8 cellular contexts compared by ENCODE assay signal in the genomic region with DNA sequence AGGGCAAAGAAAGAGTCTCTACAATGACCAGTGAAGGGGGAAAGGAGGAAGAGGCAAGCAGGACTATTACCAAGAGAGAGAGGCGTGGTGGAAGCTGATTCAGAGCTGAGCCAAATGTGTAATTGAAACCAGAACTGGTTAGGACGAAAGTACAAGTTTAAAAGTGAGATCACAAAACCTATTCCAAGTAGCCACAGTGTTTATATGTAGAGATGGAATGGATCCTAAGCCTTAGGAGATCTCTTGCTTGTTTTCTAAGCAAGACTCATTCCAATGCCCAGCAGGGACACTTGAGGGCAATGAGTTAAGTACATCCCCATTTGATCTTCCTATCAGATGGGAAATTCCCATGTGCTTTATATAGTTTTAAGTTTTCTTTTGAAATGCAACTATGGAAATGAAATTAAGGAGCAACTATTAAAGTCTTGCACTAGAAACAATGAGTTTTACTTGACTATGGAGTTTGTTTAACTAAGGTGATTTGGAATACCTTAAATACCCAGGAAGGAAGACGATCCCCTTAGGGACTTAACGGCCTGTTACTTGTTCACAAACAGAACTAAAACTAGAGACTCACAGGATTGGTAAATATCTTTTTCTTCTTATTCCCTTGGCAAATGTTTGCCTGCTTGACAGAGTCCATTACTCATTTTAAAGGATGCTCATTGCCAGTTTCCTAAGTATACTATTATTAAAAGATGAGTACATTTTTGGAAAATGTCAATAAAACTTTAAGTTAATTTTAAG. TPM values are rescaled to one million over a fixed set of nuclear protein-coding genes. Genes with fewer than 3 reads are reported as not detected.
A peak's percentile ranks its signal among the peaks of the same experiment; 100 is the strongest.
DNase-seq lines count a peak whose midpoint lies in the region; ATAC-seq and TF ChIP-seq lines count a peak whose summit lies in the region.

No MANE protein-coding gene starts in this region.

- ATAC-seq in left cardiac atrium (peak; percentile 50 to 76), HG02973 (IDR thresholded peaks at IDR 0.05; ENCODE audit: unreplicated experiment) (peak; percentile 94)
- peak; percentile 95 for ATAC-seq in activated T-helper 17 cell treated with anti-CD3 and anti-CD28 coated beads, Interleukin-2, amount 50 U/mL, for 72 hours (replicated peaks)
- peak; percentile 88 to 93 for ATAC-seq in stimulated activated naive B cell treated with anti-CD40 and anti-IgM and Interleukin-4, amounts not matched to agents 10 μg/mL and 1 μg/mL and 100 μg/mL, for 72 hours (replicated peaks)

- H3K9me3 ChIP-seq in left ventricle myocardium inferior (replicated peaks) (no peaks in the 10 kb centered on the region), colonic mucosa (no peaks in the 10 kb centered on the region)

- H3K36me3 ChIP-seq in left ventricle myocardium inferior (no peaks in the 10 kb centered on the region), colonic mucosa (no peaks in the 10 kb centered on the region)

- H3K4me3 Mint-ChIP-seq in activated T-helper 17 cell treated with anti-CD3 and anti-CD28 coated beads, Interleukin-2, amount 50 U/mL, for 72 hours, result no peak overlapping the region
- peak overlapping the region; percentile 64 to 67 for H3K4me3 Mint-ChIP-seq in stimulated activated naive B cell treated with anti-CD40 and anti-IgM and Interleukin-4, amounts not matched to agents 10 μg/mL and 1 μg/mL and 100 μg/mL, for 72 hours

- H3K27me3 ChIP-seq in left ventricle myocardium inferior (ENCODE audit: low read depth) (no peaks in the 10 kb centered on the region), colonic mucosa (no peaks in the 10 kb centered on the region)

- TF ChIP-seq CTCF in left ventricle myocardium inferior (IDR thresholded peaks at IDR 0.05; ENCODE audit: borderline replicate concordance), result no peak
- TF ChIP-seq CTCF in colonic mucosa (IDR thresholded peaks at IDR 0.05), result no peak

- H3K4me3 ChIP-seq in left ventricle myocardium inferior (no peak overlapping the region), colonic mucosa (no peak overlapping the region)

- intact Hi-C loops in left cardiac atrium (cut with DNase I), result no loop called here
- intact Hi-C loops in left ventricle myocardium inferior (cut with micrococcal nuclease), result no loop called here
- intact Hi-C loops in colonic mucosa (cut with DNase I), result no loop called here

- no peak overlapping the region for H3K9ac ChIP-seq in colonic mucosa (ENCODE audit: low read depth in 2 of 2, low read length in 2 of 2)

- no peaks in the 10 kb centered on the region for H3K4me1 Mint-ChIP-seq in activated T-helper 17 cell treated with anti-CD3 and anti-CD28 coated beads, Interleukin-2, amount 50 U/mL, for 72 hours
- peaks cover 49 to 65% of the 10 kb centered on the region in 2 donors for H3K4me1 Mint-ChIP-seq in stimulated activated naive B cell treated with anti-CD40 and anti-IgM and Interleukin-4, amounts not matched to agents 10 μg/mL and 1 μg/mL and 100 μg/mL, for 72 hours

- H3K27me3 Mint-ChIP-seq in activated T-helper 17 cell treated with anti-CD3 and anti-CD28 coated beads, Interleukin-2, amount 50 U/mL, for 72 hours, result peaks cover 19% of the 10 kb centered on the region
- no peaks in the 10 kb centered on the region for H3K27me3 Mint-ChIP-seq in stimulated activated naive B cell treated with anti-CD40 and anti-IgM and Interleukin-4, amounts not matched to agents 10 μg/mL and 1 μg/mL and 100 μg/mL, for 72 hours

- no peak for DNase-seq in left cardiac atrium
- no peak for DNase-seq in left ventricle myocardium inferior
- peak; percentile 39 for DNase-seq in stimulated activated naive B cell treated with anti-CD40 and anti-IgM and Interleukin-4, amounts not matched to agents 10 μg/mL and 1 μg/mL and 100 μg/mL, for 72 hours
- DNase-seq in NCI-H146 treated with DMSO at 0.1 percent for 48 hours (lab: John Stamatoyannopoulos, UW; ENCODE audit: unreplicated experiment), result no peak
- DNase-seq in T-helper 9 cell, result no peak
- no peak for DNase-seq in colonic mucosa

- H3K27ac ChIP-seq in left ventricle myocardium inferior (replicated peaks) (no peak overlapping the region), colonic mucosa (no peak overlapping the region)

- no peaks in the 10 kb centered on the region for H3K36me3 Mint-ChIP-seq in activated T-helper 17 cell treated with anti-CD3 and anti-CD28 coated beads, Interleukin-2, amount 50 U/mL, for 72 hours (ENCODE audit: low read depth)
- H3K36me3 Mint-ChIP-seq in stimulated activated naive B cell treated with anti-CD40 and anti-IgM and Interleukin-4, amounts not matched to agents 10 μg/mL and 1 μg/mL and 100 μg/mL, for 72 hours, result peaks cover 10 to 11% of the 10 kb centered on the region in 2 donors

- H3K9me3 Mint-ChIP-seq in activated T-helper 17 cell treated with anti-CD3 and anti-CD28 coated beads, Interleukin-2, amount 50 U/mL, for 72 hours, result no peaks in the 10 kb centered on the region
- peaks cover 14 to 15% of the 10 kb centered on the region in 2 donors for H3K9me3 Mint-ChIP-seq in stimulated activated naive B cell treated with anti-CD40 and anti-IgM and Interleukin-4, amounts not matched to agents 10 μg/mL and 1 μg/mL and 100 μg/mL, for 72 hours

- H3K4me1 ChIP-seq in left ventricle myocardium inferior (no peaks in the 10 kb centered on the region), colonic mucosa (no peaks in the 10 kb centered on the region)

- no peak overlapping the region for H3K27ac Mint-ChIP-seq in activated T-helper 17 cell treated with anti-CD3 and anti-CD28 coated beads, Interleukin-2, amount 50 U/mL, for 72 hours
- peak overlapping the region; percentile 79 for H3K27ac Mint-ChIP-seq in stimulated activated naive B cell treated with anti-CD40 and anti-IgM and Interleukin-4, amounts not matched to agents 10 μg/mL and 1 μg/mL and 100 μg/mL, for 72 hours

RNA-seq across cellular contexts. Expression of gene SNX2, which starts 51.1 kb away (rescaled TPM):
- total RNA-seq in left cardiac atrium (10 to 100 TPM; 37.3 to 52.6 TPM), left ventricle myocardium inferior (37.0 TPM), colonic mucosa (10 to 100 TPM; 61.0 to 71.9 TPM)
- total RNA-seq in activated T-helper 17 cell treated with anti-CD3 and anti-CD28 coated beads, Interleukin-2, amount 50 U/mL, for 72 hours, result 10 to 100 TPM; 38.3 to 47.5 TPM
